In genomic region chr9:109251776-109252106, GRCh38 we compare ENCODE assay signal across 2 cellular contexts.
TF ChIP-seq lines count a peak whose summit lies in the region.

No MANE protein-coding gene starts in this region.

TF ChIP-seq in SK-N-SH, 30 proteins besides CTCF, POLR2A, EP300 and RAD21 (continued from another document):
- no peak for TF ChIP-seq TAF1 (IDR thresholded peaks at IDR 0.05; ENCODE audit: borderline replicate concordance, low read depth, low read length)
- no peak for TF ChIP-seq TEAD4 (IDR thresholded peaks at IDR 0.05; ENCODE audit: borderline replicate concordance, insufficient read depth)
- TF ChIP-seq MEF2A (IDR thresholded peaks at IDR 0.05; ENCODE audit: borderline replicate concordance, low read depth), result no peak
- TF ChIP-seq ELF1 (IDR thresholded peaks at IDR 0.05), result no peak
- TF ChIP-seq FOSL2 (IDR thresholded peaks at IDR 0.05; ENCODE audit: borderline replicate concordance, low read depth), result no peak

TF ChIP-seq in SK-N-SH treated with all-trans-retinoic acid at 6 μM for 48 hours, 23 proteins besides CTCF, POLR2A, EP300 and RAD21 (continued from another document):
- TF ChIP-seq ZNF8 (CRISPR knock-in tag; IDR thresholded peaks at IDR 0.05), result no peak
